Comparison of ENCODE assay signal across 29 cellular contexts in genomic region chr10:31683682-31684081, GRCh38.
DNase-seq lines count a peak whose midpoint lies in the region; TF ChIP-seq lines count a peak whose summit lies in the region.
"Had no signal": no experiment of that assay in that cellular context is flagged by ENCODE, and none has a peak within 500 bp of the region (broad histone marks: within the 10 kb centered on the region; RNA-seq: fewer than 3 reads in every experiment).

No MANE protein-coding gene starts in this region.

- CTCF ChIA-PET in MCF 10A (lab: Yijun Ruan, JAX) (no interaction called here), mammary epithelial cell (lab: Charles Lee; ENCODE audit: low non-redundant PET) (no interaction called here)

- no peak overlapping the region for H3K4me3 ChIP-seq in mammary epithelial cell (replicated peaks in 1 of 3; ENCODE audit: insufficient read depth in 1 of 3, low read depth in 2 of 3, low read length in 3 of 3)
- H3K4me3 ChIP-seq: BLaER1 treated with 17β-estradiol and CSF1 and Interleukin-3, amounts not matched to agents 10 nM and 100 nM; breast epithelium; MG63; Peyer's patch; transverse colon had no signal

- POLR2A ChIA-PET in MCF 10A (lab: Yijun Ruan, JAX), result no interaction called here

- no peak overlapping the region for H3K27ac ChIP-seq in mammary epithelial cell (ENCODE audit: insufficient read depth, low read depth, low read length)
- H3K27ac ChIP-seq: BLaER1 treated with 17β-estradiol and CSF1 and Interleukin-3, amounts not matched to agents 10 nM and 100 nM; breast epithelium; Peyer's patch; transverse colon; VCaP had no signal

- no peaks in the 10 kb centered on the region for H3K4me1 ChIP-seq in mammary epithelial cell (ENCODE audit: insufficient read depth, low read length)
- H3K4me1 ChIP-seq: BLaER1 treated with 17β-estradiol and CSF1 and Interleukin-3, amounts not matched to agents 10 nM and 100 nM; breast epithelium; Peyer's patch had no signal

- no peak overlapping the region for H3K4me2 ChIP-seq in mammary epithelial cell (ENCODE audit: insufficient read depth, low read depth, low read length)
- H3K4me2 ChIP-seq: BLaER1 treated with 17β-estradiol and CSF1 and Interleukin-3, amounts not matched to agents 10 nM and 100 nM had no signal

- peaks cover 8% of the 10 kb centered on the region for H3K9me3 ChIP-seq in mammary epithelial cell (replicated peaks; ENCODE audit: insufficient read depth, low read length)

- H3K4me3 Mint-ChIP-seq in MCF 10A (ENCODE audit: unreplicated experiment), result no peak overlapping the region
- H3K4me3 Mint-ChIP-seq in T-helper 2 cell treated with Interferon-gamma antibody and Interleukin-4, amounts not matched to agents 5 μg/mL and 100 μg/mL, for 36 hours, result no peak overlapping the region
- H3K4me3 Mint-ChIP-seq: activated CD8-positive, alpha-beta T cell treated with anti-CD3 and anti-CD28 coated beads, Interleukin-2, amount 10 ng/mL, durations not matched to agents 7 days and 5 days; activated naive CD4-positive, alpha-beta T cell treated with anti-CD3 and anti-CD28 coated beads, Interleukin-2, amount 50 U/mL, for 24 hours; activated T-helper 17 cell treated with anti-CD3 and anti-CD28 coated beads, Interleukin-2, amount 50 U/mL, for 72 hours; HFFc6; memory B cell; nephron progenitor cell; stimulated activated effector memory CD8-positive, alpha-beta T cell treated with anti-CD3 and anti-CD28 coated beads, Interleukin-12 subunit alpha, Interleukin-12 subunit beta, amount 100 ng/mL, for 72 hours had no signal

- TF ChIP-seq EP300 in Ishikawa (IDR thresholded peaks at IDR 0.05; ENCODE audit: borderline replicate concordance), result no peak

- no peaks in the 10 kb centered on the region for H3K27me3 ChIP-seq in mammary epithelial cell (ENCODE audit: insufficient read depth, low read length)
- H3K27me3 ChIP-seq: BLaER1 treated with 17β-estradiol and CSF1 and Interleukin-3, amounts not matched to agents 10 nM and 100 nM; breast epithelium; MG63; Peyer's patch; transverse colon had no signal

- H3K27me3 Mint-ChIP-seq in MCF 10A (ENCODE audit: insufficient read depth, unreplicated experiment), result no peaks in the 10 kb centered on the region
- no peaks in the 10 kb centered on the region for H3K27me3 Mint-ChIP-seq in T-helper 2 cell treated with Interferon-gamma antibody and Interleukin-4, amounts not matched to agents 5 μg/mL and 100 μg/mL, for 36 hours (ENCODE audit: low read depth)
- H3K27me3 Mint-ChIP-seq: activated naive CD4-positive, alpha-beta T cell treated with anti-CD3 and anti-CD28 coated beads, Interleukin-2, amount 50 U/mL, for 24 hours; memory B cell had no signal

- H3K27ac Mint-ChIP-seq in MCF 10A (ENCODE audit: low read depth, unreplicated experiment), result no peak overlapping the region
- H3K27ac Mint-ChIP-seq in T-helper 2 cell treated with Interferon-gamma antibody and Interleukin-4, amounts not matched to agents 5 μg/mL and 100 μg/mL, for 36 hours, result no peak overlapping the region
- H3K27ac Mint-ChIP-seq: activated CD8-positive, alpha-beta T cell treated with anti-CD3 and anti-CD28 coated beads, Interleukin-2, amount 10 ng/mL, durations not matched to agents 7 days and 5 days; activated naive CD4-positive, alpha-beta T cell treated with anti-CD3 and anti-CD28 coated beads, Interleukin-2, amount 50 U/mL, for 24 hours; activated T-helper 17 cell treated with anti-CD3 and anti-CD28 coated beads, Interleukin-2, amount 50 U/mL, for 72 hours; HFFc6; memory B cell; nephron progenitor cell; stimulated activated effector memory CD8-positive, alpha-beta T cell treated with anti-CD3 and anti-CD28 coated beads, Interleukin-12 subunit alpha, Interleukin-12 subunit beta, amount 100 ng/mL, for 72 hours had no signal

- in situ Hi-C loops in mammary epithelial cell (cut with MboI; ENCODE audit: low sequenced_read_pairs in 2 of 2), result no loop called here

- H3K4me1 Mint-ChIP-seq in MCF 10A (ENCODE audit: insufficient read depth, unreplicated experiment), result no peaks in the 10 kb centered on the region
- H3K4me1 Mint-ChIP-seq in T-helper 2 cell treated with Interferon-gamma antibody and Interleukin-4, amounts not matched to agents 5 μg/mL and 100 μg/mL, for 36 hours (ENCODE audit: low read depth), result no peaks in the 10 kb centered on the region
- H3K4me1 Mint-ChIP-seq: activated naive CD4-positive, alpha-beta T cell treated with anti-CD3 and anti-CD28 coated beads, Interleukin-2, amount 50 U/mL, for 24 hours; activated T-helper 17 cell treated with anti-CD3 and anti-CD28 coated beads, Interleukin-2, amount 50 U/mL, for 72 hours; memory B cell; stimulated activated effector memory CD8-positive, alpha-beta T cell treated with anti-CD3 and anti-CD28 coated beads, Interleukin-12 subunit alpha, Interleukin-12 subunit beta, amount 100 ng/mL, for 72 hours had no signal

- intact Hi-C loops in MCF 10A (cut with micrococcal nuclease), result no loop called here
- intact Hi-C loops in mammary epithelial cell (cut with micrococcal nuclease), result no loop called here

- peaks cover 28% of the 10 kb centered on the region for H3K9me3 Mint-ChIP-seq in MCF 10A (ENCODE audit: unreplicated experiment)
- H3K9me3 Mint-ChIP-seq in T-helper 2 cell treated with Interferon-gamma antibody and Interleukin-4, amounts not matched to agents 5 μg/mL and 100 μg/mL, for 36 hours, result peaks cover 38% of the 10 kb centered on the region

- no peaks in the 10 kb centered on the region for H3K36me3 ChIP-seq in mammary epithelial cell (ENCODE audit: insufficient read depth, low read length)
- H3K36me3 ChIP-seq: BLaER1 treated with 17β-estradiol and CSF1 and Interleukin-3, amounts not matched to agents 10 nM and 100 nM; breast epithelium; MG63; Peyer's patch; transverse colon had no signal

- no TSS peak for BruUV-seq in MCF 10A (replicated peaks; lab: Mats Ljungman, UMichigan)
- BruUV-seq in mammary epithelial cell (replicated peaks; lab: Mats Ljungman, UMichigan), result no TSS peak

- dilution Hi-C loops in mammary epithelial cell (cut with HindIII; ENCODE audit: low sequenced_read_pairs), result no loop called here

- TF ChIP-seq RAD21 in Ishikawa (IDR thresholded peaks at IDR 0.05; ENCODE audit: low read depth), result no peak

- H3K36me3 Mint-ChIP-seq in MCF 10A (ENCODE audit: insufficient read depth, unreplicated experiment), result no peaks in the 10 kb centered on the region
- H3K36me3 Mint-ChIP-seq in T-helper 2 cell treated with Interferon-gamma antibody and Interleukin-4, amounts not matched to agents 5 μg/mL and 100 μg/mL, for 36 hours (ENCODE audit: low read depth), result peaks cover 5% of the 10 kb centered on the region
- H3K36me3 Mint-ChIP-seq: stimulated activated effector memory CD8-positive, alpha-beta T cell treated with anti-CD3 and anti-CD28 coated beads, Interleukin-12 subunit alpha, Interleukin-12 subunit beta, amount 100 ng/mL, for 72 hours had no signal

- H4K20me1 ChIP-seq in mammary epithelial cell (ENCODE audit: insufficient read depth, low read length), result no peaks in the 10 kb centered on the region
- H4K20me1 ChIP-seq: BLaER1 treated with 17β-estradiol and CSF1 and Interleukin-3, amounts not matched to agents 10 nM and 100 nM had no signal

- DNase-seq in MCF 10A (ENCODE audit: unreplicated experiment) (peak; percentile 14), mammary epithelial cell (no peak), SW480 (ENCODE audit: low spot score) (peak; percentile 16), superior temporal gyrus (ENCODE audit: extremely low spot score) (no peak), AML-193 (lab: John Stamatoyannopoulos, UW) (no peak)
- DNase-seq in T-helper 2 cell treated with Interferon-gamma antibody and Interleukin-4, amounts not matched to agents 5 μg/mL and 100 μg/mL, for 36 hours (ENCODE audit: low spot score), result no peak
- DNase-seq: activated CD4-positive, alpha-beta T cell treated with anti-CD3 and anti-CD28 coated beads for 4 hours; activated CD8-positive, alpha-beta T cell treated with anti-CD3 and anti-CD28 coated beads, Interleukin-2, amount 10 ng/mL, durations not matched to agents 7 days and 5 days; anterior cingulate cortex; COR-L47; DND-41; HFFc6; MG63; NCI-H1436 treated with DMSO at 0.1 percent for 48 hours; NCI-H2081 treated with DMSO at 0.1 percent for 48 hours; NCI-H510A treated with DMSO at 0.1 percent for 48 hours; nephron progenitor cell; Peyer's patch; SHP77 treated with DMSO at 0.1 percent for 48 hours; stimulated activated CD4-positive, alpha-beta T cell treated with anti-CD3 and anti-CD28 coated beads, Interleukin-15, amount 100 ng/mL, for 24 hours; transverse colon had no signal

- H3K79me2 ChIP-seq in mammary epithelial cell (ENCODE audit: insufficient read depth, low read length), result no peaks in the 10 kb centered on the region

- no peak overlapping the region for H2AFZ ChIP-seq in mammary epithelial cell (ENCODE audit: low read depth, low read length)

- TF ChIP-seq CTCF in MCF 10A (IDR thresholded peaks at IDR 0.05; ENCODE audit: unreplicated experiment), result no peak
- no peak for TF ChIP-seq CTCF in mammary epithelial cell (conservative IDR thresholded peaks at IDR 0.05 in 1 of 2, IDR thresholded peaks at IDR 0.05 in 1 of 2; ENCODE audit: extremely low read depth in 1 of 2, insufficient read depth in 1 of 2, low read depth in 1 of 2, low read length in 2 of 2)

- 100% methylated on average over 1 of the region's 1 CpG for WGBS in mammary epithelial cell (ENCODE audit: low coverage, missing lambda C conversion rate)

- no peak overlapping the region for H3K9ac ChIP-seq in mammary epithelial cell (ENCODE audit: insufficient read depth, low read length)
- H3K9ac ChIP-seq: BLaER1 treated with 17β-estradiol and CSF1 and Interleukin-3, amounts not matched to agents 10 nM and 100 nM had no signal

Comparison
In these comparisons a context has a peak if more than half of its experiments do, and no peak if none do; other contexts are left out.
1. DNase-seq: peak in MCF 10A (single experiment) and SW480 (single experiment); none in mammary epithelial cell (single experiment), T-helper 2 cell treated with Interferon-gamma antibody and Interleukin-4, amounts not matched to agents 5 μg/mL and 100 μg/mL, for 36 hours (single experiment), superior temporal gyrus (single experiment) and AML-193 (0 of 2).